20 cellular contexts compared by ENCODE assay signal in the genomic region with DNA sequence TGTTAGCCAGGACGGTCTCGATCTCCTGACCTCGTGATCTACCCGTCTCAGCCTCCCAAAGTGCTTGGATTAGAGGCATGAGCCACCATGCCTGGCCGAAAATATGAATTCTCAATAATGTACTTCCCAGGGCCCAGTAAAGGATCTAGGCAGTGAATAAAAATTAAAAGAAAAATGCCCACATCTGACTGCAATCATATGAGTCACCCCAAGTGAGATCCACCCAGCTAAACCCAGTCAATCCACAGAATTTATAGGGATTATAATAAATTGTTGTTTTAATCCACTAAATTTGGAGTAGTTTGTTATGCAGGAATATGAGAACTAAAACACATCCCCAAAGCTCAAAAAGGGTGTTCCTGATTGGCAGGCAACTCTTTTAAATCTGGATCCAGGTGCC.
"Had no signal": no experiment of that assay in that cellular context is flagged by ENCODE, and none has a peak within 500 bp of the region (broad histone marks: within the 10 kb centered on the region; RNA-seq: fewer than 3 reads in every experiment).

No MANE protein-coding gene starts in this region.

- ATAC-seq: K562, T-cell had no signal

- DNase-seq: Kasumi-1, MM.1S, NCI-H1092 treated with DMSO at 0.1 percent for 48 hours, NCI-H1436, NCI-H187 treated with DMSO at 0.1 percent for 48 hours, NCI-H2029 treated with DMSO at 0.1 percent for 48 hours, NCI-H2107, NCI-H226, NCI-H446, NCI-H510A, NCI-H524 treated with DMSO at 0.1 percent for 48 hours, NCI-H69, NCI-H774, SHP77, SK-N-SH, SW 1271, T-cell had no signal

- FAIRE-seq: K562 had no signal

- H3K4me2 ChIP-seq: KMS-11, SK-N-SH had no signal

- H3K9me3 ChIP-seq: SK-N-SH had no signal

- H3K9me2 ChIP-seq: SK-N-SH had no signal

- H3K9ac ChIP-seq: KMS-11, SK-N-SH had no signal

- H3K4me3 ChIP-seq: K562 had no signal

- H3K27ac ChIP-seq: KMS-11, RWPE1 had no signal
